Comparison of ENCODE assay signal across 16 cellular contexts in genomic region chr12:103647267-103647666, GRCh38.
A peak's percentile ranks its signal among the peaks of the same experiment; 100 is the strongest.
DNase-seq lines count a peak whose midpoint lies in the region; ATAC-seq and TF ChIP-seq lines count a peak whose summit lies in the region.
"Had no signal": no experiment of that assay in that cellular context is flagged by ENCODE, and none has a peak within 500 bp of the region (broad histone marks: within the 10 kb centered on the region; RNA-seq: fewer than 3 reads in every experiment).

No MANE protein-coding gene starts in this region.

- H3K9me3 Mint-ChIP-seq in MCF 10A (ENCODE audit: unreplicated experiment), result no peaks in the 10 kb centered on the region
- H3K9me3 Mint-ChIP-seq: activated CD4-positive, alpha-beta T cell treated with anti-CD3 and anti-CD28 coated beads, Interleukin-2, amount 10 ng/mL, durations not matched to agents 7 days and 5 days had no signal

- H3K4me1 ChIP-seq in breast epithelium, result no peaks in the 10 kb centered on the region
- H3K4me1 ChIP-seq: colonic mucosa had no signal

- no peaks in the 10 kb centered on the region for H3K9me3 ChIP-seq in breast epithelium
- H3K9me3 ChIP-seq: colonic mucosa had no signal

- DNase-seq in MCF 10A (ENCODE audit: unreplicated experiment) (peak; percentile 76), breast epithelium (ENCODE audit: low spot score in 2 of 2) (no peak), SK-MEL-5 (ENCODE audit: low read depth, low spot score) (peak; percentile 25), fibroblast of the aortic adventitia (ENCODE audit: low read depth) (peak; percentile 60), stromal cell of bone marrow (ENCODE audit: low read depth) (peak; percentile 13), NCI-H2171 treated with DMSO at 0.1 percent for 48 hours (lab: John Stamatoyannopoulos, UW) (no peak), DMS153 treated with DMSO at 0.1 percent for 48 hours (lab: John Stamatoyannopoulos, UW; ENCODE audit: unreplicated experiment) (no peak)
- DNase-seq: activated CD4-positive, alpha-beta T cell treated with anti-CD3 and anti-CD28 coated beads, Interleukin-2, amount 10 ng/mL, durations not matched to agents 7 days and 5 days; activated gamma-delta T cell; colonic mucosa; DMS53; H7; NCI-H2029; T-helper 17 cell had no signal

- no peak for ATAC-seq in GM21423 (IDR thresholded peaks at IDR 0.05; ENCODE audit: unreplicated experiment)
- ATAC-seq: K562, T-helper 17 cell had no signal

- in situ Hi-C loops in SK-MEL-5 (cut with HindIII; ENCODE audit: low pct_unique_long_range_greater_than_20kb, low sequenced_read_pairs), result no loop called here

- no peaks in the 10 kb centered on the region for H3K27me3 Mint-ChIP-seq in MCF 10A (ENCODE audit: insufficient read depth, unreplicated experiment)

- peaks cover 10% of the 10 kb centered on the region for H3K4me1 Mint-ChIP-seq in MCF 10A (ENCODE audit: insufficient read depth, unreplicated experiment)
- H3K4me1 Mint-ChIP-seq: activated CD4-positive, alpha-beta T cell treated with anti-CD3 and anti-CD28 coated beads, Interleukin-2, amount 10 ng/mL, durations not matched to agents 7 days and 5 days; T-helper 17 cell had no signal

- no peaks in the 10 kb centered on the region for H3K36me3 ChIP-seq in breast epithelium
- H3K36me3 ChIP-seq: colonic mucosa had no signal

- H3K4me3 Mint-ChIP-seq in MCF 10A (ENCODE audit: unreplicated experiment), result no peak overlapping the region
- H3K4me3 Mint-ChIP-seq: activated CD4-positive, alpha-beta T cell treated with anti-CD3 and anti-CD28 coated beads, Interleukin-2, amount 10 ng/mL, durations not matched to agents 7 days and 5 days; T-helper 17 cell had no signal

- TF ChIP-seq POLR2A in breast epithelium (IDR thresholded peaks at IDR 0.05), result no peak

- POLR2A ChIA-PET in MCF 10A (lab: Yijun Ruan, JAX), result no interaction called here

- CTCF ChIA-PET in MCF 10A (lab: Yijun Ruan, JAX), result interaction anchor here (0.6 to 1.5 kb wide), 3 partner anchors 15 to 50 kb away, joined by 3 read pairs; no protein-coding TSS in a partner anchor

- no peak overlapping the region for H3K27ac ChIP-seq in breast epithelium
- H3K27ac ChIP-seq: colonic mucosa had no signal

- H3K4me3 ChIP-seq in breast epithelium (no peak overlapping the region), fibroblast of the aortic adventitia (ENCODE audit: low read depth, low read length) (no peak overlapping the region)
- H3K4me3 ChIP-seq: colonic mucosa, K562 had no signal

- TF ChIP-seq CTCF in MCF 10A (IDR thresholded peaks at IDR 0.05; ENCODE audit: unreplicated experiment) (no peak), breast epithelium (IDR thresholded peaks at IDR 0.05) (no peak), fibroblast of the aortic adventitia (IDR thresholded peaks at IDR 0.05; ENCODE audit: insufficient read depth, low read length) (no peak)

- no peaks in the 10 kb centered on the region for H3K36me3 Mint-ChIP-seq in MCF 10A (ENCODE audit: insufficient read depth, unreplicated experiment)

- no peaks in the 10 kb centered on the region for H3K27me3 ChIP-seq in breast epithelium
- H3K27me3 ChIP-seq: colonic mucosa had no signal

- H3K27ac Mint-ChIP-seq in MCF 10A (ENCODE audit: low read depth, unreplicated experiment), result no peak overlapping the region
- H3K27ac Mint-ChIP-seq: activated CD4-positive, alpha-beta T cell treated with anti-CD3 and anti-CD28 coated beads, Interleukin-2, amount 10 ng/mL, durations not matched to agents 7 days and 5 days; T-helper 17 cell had no signal

- intact Hi-C loops in MCF 10A (cut with micrococcal nuclease), result no loop called here
- intact Hi-C loops in breast epithelium (cut with DNase I; ENCODE audit: low total_unique reads), result no loop called here

- no TSS peak for BruUV-seq in MCF 10A (replicated peaks; lab: Mats Ljungman, UMichigan)

Comparison
In these comparisons a context has a peak if more than half of its experiments do, and no peak if none do; other contexts are left out.
1. DNase-seq: peak in MCF 10A (single experiment), SK-MEL-5 (single experiment), fibroblast of the aortic adventitia (single experiment) and stromal cell of bone marrow (single experiment); none in breast epithelium (0 of 2), NCI-H2171 treated with DMSO at 0.1 percent for 48 hours (single experiment) and DMS153 treated with DMSO at 0.1 percent for 48 hours (single experiment).